8 cellular contexts compared by ENCODE assay signal in genomic region chr13:98507060-98507797, GRCh38.
DNase-seq lines count a peak whose midpoint lies in the region; ATAC-seq and TF ChIP-seq lines count a peak whose summit lies in the region.

No MANE protein-coding gene starts in this region.

- H4K5ac ChIP-seq in IMR-90 (ENCODE audit: low read depth, low read length): peak overlapping the region; percentile 9; the same call in 1 of the 2 replicates

- H2BK5ac ChIP-seq in IMR-90 (ENCODE audit: low read depth, low read length, poor library complexity, severe bottlenecking): peak overlapping the region; percentile 13
- H2BK5ac ChIP-seq in trophoblast cell (ENCODE audit: low read depth, low read length, poor library complexity): no peak overlapping the region

- no peak overlapping the region for H2BK12ac ChIP-seq in trophoblast cell (ENCODE audit: low read length)

- H4K8ac ChIP-seq in IMR-90 (ENCODE audit: low read depth in 2 of 2, low read length in 2 of 2) (no peak overlapping the region; a peak in 1 of 4 replicates), trophoblast cell (ENCODE audit: low read depth, low read length) (no peak overlapping the region)

- no peaks in the 10 kb centered on the region for H3K9me2 ChIP-seq in Karpas-422 (replicated peaks; ENCODE audit: insufficient read depth, low read length)

- H3K36me3 ChIP-seq in IMR-90 (ENCODE audit: control insufficient read depth, insufficient read depth, low read length) (peaks cover 4% of the 10 kb centered on the region; the same call in 1 of the 2 replicates), trophoblast cell (ENCODE audit: control insufficient read depth in 1 of 2, insufficient read depth in 2 of 2, low read length in 2 of 2) (peaks cover 4 to 5% of the 10 kb centered on the region in 2 experiments), Karpas-422 (ENCODE audit: insufficient read depth, low read length) (no peaks in the 10 kb centered on the region)

- H2AFZ ChIP-seq in IMR-90 (replicated peaks; ENCODE audit: low read length, poor library complexity) (no peak overlapping the region), trophoblast cell (ENCODE audit: insufficient read depth, low read length, poor library complexity) (no peak overlapping the region), Karpas-422 (ENCODE audit: low read length) (no peak overlapping the region)

- H3K4me2 ChIP-seq in IMR-90 (ENCODE audit: low read depth, low read length) (no peak overlapping the region; the same call in 1 of the 2 replicates), trophoblast cell (ENCODE audit: low read length) (no peak overlapping the region), Karpas-422 (ENCODE audit: low read depth, low read length, poor library complexity, severe bottlenecking) (no peak overlapping the region)

- H3K79me1 ChIP-seq in IMR-90 (ENCODE audit: low read depth in 1 of 2, low read length in 2 of 2) (peaks cover 59 to 88% of the 10 kb centered on the region in 2 experiments), trophoblast cell (ENCODE audit: low read length) (no peaks in the 10 kb centered on the region)

- no peak overlapping the region for H3K4me3 ChIP-seq in IMR-90 (ENCODE audit: insufficient read depth, low read depth, low read length)
- H3K4me3 ChIP-seq in trophoblast cell (ENCODE audit: low read depth, low read length): no peak overlapping the region
- no peak overlapping the region for H3K4me3 ChIP-seq in Karpas-422 (ENCODE audit: low read length)

- in situ Hi-C loops in IMR-90 (cut with MboI; ENCODE audit: low sequenced_read_pairs): no loop called here

- H3K4me1 ChIP-seq in IMR-90 (ENCODE audit: control insufficient read depth, insufficient read depth, low read length) (peaks cover 40% of the 10 kb centered on the region), trophoblast cell (ENCODE audit: control insufficient read depth in 1 of 2, insufficient read depth in 2 of 2, low read length in 2 of 2) (peaks cover 5 to 10% of the 10 kb centered on the region in 2 experiments), Karpas-422 (ENCODE audit: low read length) (peaks cover 47% of the 10 kb centered on the region)

- H2BK15ac ChIP-seq in IMR-90 (ENCODE audit: low read depth, low read length): no peak overlapping the region; the same call in 2 of the 3 replicates

- TF ChIP-seq RAD21 in IMR-90 (IDR thresholded peaks at IDR 0.05; ENCODE audit: low read length): no peak

- peak overlapping the region; percentile 22; the same call in 1 of the 2 replicates for H3K23ac ChIP-seq in IMR-90 (ENCODE audit: low read depth, low read length)
- H3K23ac ChIP-seq in trophoblast cell (ENCODE audit: low read length): no peak overlapping the region

- H3K9me1 ChIP-seq in IMR-90 (ENCODE audit: insufficient read depth, low read length): peaks cover 52% of the 10 kb centered on the region

- H2AK9ac ChIP-seq in IMR-90 (replicated peaks; ENCODE audit: low read depth, low read length, poor library complexity): no peak overlapping the region

- H3K14ac ChIP-seq in IMR-90 (replicated peaks; ENCODE audit: low read depth, low read length): peak overlapping the region; percentile 72
- H3K14ac ChIP-seq in trophoblast cell (ENCODE audit: low read length): no peak overlapping the region

- H3K27ac ChIP-seq in IMR-90 (ENCODE audit: insufficient read depth, low read length): peak overlapping the region; percentile 67; the same call in 1 of the 2 replicates
- no peak overlapping the region for H3K27ac ChIP-seq in trophoblast cell (ENCODE audit: low read depth, low read length)
- H3K27ac ChIP-seq in Karpas-422 (ENCODE audit: low read length): no peak overlapping the region

- peaks cover 1% of the 10 kb centered on the region for H3K79me2 ChIP-seq in trophoblast cell (ENCODE audit: control insufficient read depth, insufficient read depth, low read length, poor library complexity)
- peaks cover 100% of the 10 kb centered on the region for H3K79me2 ChIP-seq in Karpas-422 (ENCODE audit: low read length)

- no TSS peak for BruUV-seq in IMR-90 (replicated peaks; lab: Mats Ljungman, UMichigan)

- 80% methylated on average over 2 of the region's 11 CpGs; no CpG with 5 or more reads in 1 of the 2 experiments for WGBS in IMR-90 (ENCODE audit: extremely low coverage in 2 of 2, insufficient read length in 1 of 2), 2 experiments
- WGBS in trophoblast cell (ENCODE audit: extremely low coverage, insufficient coverage, insufficient read length): no CpG with 5 or more reads among the region's 11 CpGs

- no peaks in the 10 kb centered on the region for H3K9me3 ChIP-seq in IMR-90 (ENCODE audit: control insufficient read depth, insufficient read depth, low read length)
- H3K9me3 ChIP-seq in trophoblast cell (ENCODE audit: insufficient read depth, low read depth, low read length): no peaks in the 10 kb centered on the region
- no peaks in the 10 kb centered on the region for H3K9me3 ChIP-seq in Karpas-422 (ENCODE audit: low read length)

- POLR2A ChIA-PET in IMR-90 (lab: Charles Lee; ENCODE audit: unreplicated experiment): no interaction called here

- H4K12ac ChIP-seq in trophoblast cell (ENCODE audit: low read depth, low read length): no peak overlapping the region

- H2AK5ac ChIP-seq in IMR-90 (ENCODE audit: low read depth, low read length) (peak overlapping the region; percentile 40; the same call in 1 of the 2 replicates), trophoblast cell (ENCODE audit: low read length) (no peak overlapping the region)

- H3K9ac ChIP-seq in IMR-90 (ENCODE audit: low read depth, low read length) (no peak overlapping the region), trophoblast cell (ENCODE audit: low read length) (no peak overlapping the region), Karpas-422 (ENCODE audit: low read length) (no peak overlapping the region)

- ATAC-seq in IMR-90 (ENCODE audit: low read depth): no peak
- ATAC-seq in GM21390 (IDR thresholded peaks at IDR 0.05; ENCODE audit: unreplicated experiment): no peak
- no peak for ATAC-seq in HG03159 (IDR thresholded peaks at IDR 0.05; ENCODE audit: unreplicated experiment)

- H3K27me3 ChIP-seq in IMR-90 (ENCODE audit: control insufficient read depth, insufficient read depth, low read length) (no peaks in the 10 kb centered on the region), trophoblast cell (ENCODE audit: insufficient read depth, low read length) (no peaks in the 10 kb centered on the region), Karpas-422 (ENCODE audit: low read length) (no peaks in the 10 kb centered on the region)

- no peak for DNase-seq in IMR-90
- DNase-seq in RPMI7951 (ENCODE audit: low read depth): peak; percentile 82
- peak; percentile 59 for DNase-seq in fibroblast of peridontal ligament (ENCODE audit: extremely low read depth)
- DNase-seq in trophoblast cell: peak; percentile 92 to 94
- DNase-seq in Kasumi-1 (lab: John Stamatoyannopoulos, UW): no peak
- DNase-seq in Karpas-422: no peak

- H3K18ac ChIP-seq in IMR-90 (ENCODE audit: low read depth, low read length) (peak overlapping the region; percentile 24; the same call in 1 of the 2 replicates), trophoblast cell (ENCODE audit: low read length) (no peak overlapping the region)

- peak overlapping the region; percentile 45; the same call in 1 of the 2 replicates for H2BK20ac ChIP-seq in IMR-90 (ENCODE audit: low read depth, low read length)

- CTCF ChIA-PET in IMR-90 (lab: Yijun Ruan, JAX): interaction anchor here (0.5 to 1.9 kb wide), 2 partner anchors 24 to 342 kb away, joined by 4 to 6 read pairs; no protein-coding TSS in a partner anchor

- peak overlapping the region; percentile 53; the same call in 1 of the 2 replicates for H2BK120ac ChIP-seq in IMR-90 (ENCODE audit: low read depth, low read length)
- H2BK120ac ChIP-seq in trophoblast cell (ENCODE audit: insufficient read depth, low read length, poor library complexity): no peak overlapping the region

- dilution Hi-C loops in IMR-90 (cut with HindIII; ENCODE audit: low sequenced_read_pairs, unreplicated experiment): no loop called here

- TF ChIP-seq CTCF in IMR-90 (conservative IDR thresholded peaks at IDR 0.05; ENCODE audit: low read depth, low read length): no peak

- H3K56ac ChIP-seq in IMR-90 (ENCODE audit: extremely low read depth, insufficient read depth, low read length): no peak overlapping the region; the same call in 1 of the 2 replicates

- H4K20me1 ChIP-seq in IMR-90 (ENCODE audit: insufficient read depth, low read length) (peaks cover 69% of the 10 kb centered on the region), Karpas-422 (ENCODE audit: insufficient read depth, low read depth, low read length) (peaks cover 46% of the 10 kb centered on the region)

- intact Hi-C loops in IMR-90 (cut with micrococcal nuclease): loop anchor here (5.0 kb wide), 1 partner anchor 70 kb away; the partner anchor contains the start of gene STK24

- peak overlapping the region; percentile 52; the same call in 1 of the 2 replicates for H3K4ac ChIP-seq in IMR-90 (ENCODE audit: low read depth, low read length)
- peak overlapping the region; percentile 9 for H3K4ac ChIP-seq in trophoblast cell (ENCODE audit: low read depth, low read length)

- H4K91ac ChIP-seq in IMR-90 (ENCODE audit: insufficient read depth, low read depth, low read length): no peak overlapping the region
- no peak overlapping the region for H4K91ac ChIP-seq in trophoblast cell (ENCODE audit: low read depth, low read length)

- no peak for TF ChIP-seq POLR2A in IMR-90 (IDR thresholded peaks at IDR 0.05; ENCODE audit: low read depth, low read length)

TF ChIP-seq in IMR-90, 13 proteins besides CTCF, POLR2A, EP300 and RAD21:
- TF ChIP-seq SMC3 (IDR thresholded peaks at IDR 0.05; ENCODE audit: low read depth, low read length) (no peak), MAFK (IDR thresholded peaks at IDR 0.05; ENCODE audit: low read depth, low read length) (no peak)

Comparison
In these comparisons a context has a peak if more than half of its experiments do, and no peak if none do; other contexts are left out.
1. DNase-seq: peak in RPMI7951 (single experiment), fibroblast of peridontal ligament (single experiment) and trophoblast cell (2 of 2); none in IMR-90 (single experiment), Kasumi-1 (0 of 2) and Karpas-422 (single experiment).